ENCODE assay signal across 10 cellular contexts in the genomic region with DNA sequence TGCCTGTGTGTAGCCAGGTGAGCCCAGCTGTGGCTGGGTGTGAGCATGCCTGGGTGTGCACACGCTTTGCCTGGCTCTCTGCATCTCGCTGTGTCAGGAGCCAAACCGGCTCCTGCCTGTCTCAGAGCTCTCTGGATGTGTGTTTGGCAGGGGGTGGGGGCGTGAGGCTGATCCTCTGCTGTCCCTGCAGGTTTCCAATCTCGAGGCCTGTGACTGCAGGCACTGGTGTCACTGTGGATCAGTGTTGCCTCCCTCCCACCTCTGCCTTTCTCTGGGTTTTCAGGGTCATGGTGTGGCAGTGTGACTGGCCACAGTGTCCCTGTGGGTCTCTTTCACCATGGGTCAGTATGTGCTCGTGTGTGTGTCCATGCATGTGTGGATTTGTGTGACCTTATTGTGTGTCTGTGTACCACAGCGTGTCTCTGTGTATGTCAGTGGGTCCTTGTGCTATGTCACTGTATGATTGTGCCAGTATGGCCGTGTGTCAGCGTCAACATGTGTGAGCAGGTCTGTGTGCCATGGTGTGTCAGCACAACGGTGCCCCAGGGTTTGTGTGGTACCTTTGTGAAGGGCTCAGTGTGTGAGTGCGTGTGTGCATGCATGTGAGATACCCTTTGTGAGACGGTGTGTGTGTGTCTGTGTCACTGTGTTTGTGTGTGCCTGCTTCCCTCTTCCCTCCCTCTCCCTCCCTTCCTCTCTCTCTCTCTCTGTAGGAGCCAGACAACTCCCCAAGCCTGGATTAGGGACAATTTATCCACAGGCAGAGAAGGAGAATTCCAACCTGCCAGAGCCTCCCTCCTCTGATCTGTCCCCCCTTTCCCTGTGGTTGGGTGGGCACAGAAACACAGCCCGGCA. TPM values are rescaled to one million over a fixed set of nuclear protein-coding genes. Genes with fewer than 3 reads are reported as not detected.
DNase-seq lines count a peak whose midpoint lies in the region; ATAC-seq, FAIRE-seq and TF ChIP-seq lines count a peak whose summit lies in the region.
"Had no signal": no experiment of that assay in that cellular context is flagged by ENCODE, and none has a peak within 500 bp of the region (broad histone marks: within the 10 kb centered on the region; RNA-seq: fewer than 3 reads in every experiment).

No MANE protein-coding gene starts in this region.

- no peaks in the 10 kb centered on the region for H4K20me1 ChIP-seq in HepG2 (ENCODE audit: insufficient read depth, low read length)
- H4K20me1 ChIP-seq in neural cell (ENCODE audit: insufficient read depth): no peaks in the 10 kb centered on the region

- H3K36me3 Mint-ChIP-seq in CD4-positive, alpha-beta T cell (ENCODE audit: low read depth): peaks cover 5% of the 10 kb centered on the region

- CTCF ChIA-PET in HepG2 (lab: Yijun Ruan, JAX; ENCODE audit: low intra/inter-chr PET ratio, low total read pairs): interaction anchor here (1.6 kb wide), 1 partner anchor 46 kb away, joined by 3 read pairs; no protein-coding TSS in a partner anchor
- CTCF ChIA-PET in CD4-positive, alpha-beta T cell (lab: Charles Lee): no interaction called here

- no peak for TF ChIP-seq POLR2A in HepG2 (IDR thresholded peaks at IDR 0.05; ENCODE audit: insufficient read depth in 1 of 2, low read depth in 2 of 2, low read length in 2 of 2)
- no peak for TF ChIP-seq POLR2A in right lobe of liver (IDR thresholded peaks at IDR 0.05)

- H3K4me2 ChIP-seq in HepG2 (ENCODE audit: low read depth, low read length) (no peak overlapping the region), neural cell (ENCODE audit: low read length) (peak overlapping the region; percentile 31)

- H3F3A ChIP-seq in neural cell (ENCODE audit: insufficient read depth, low read length, poor library complexity, severe bottlenecking): no peaks in the 10 kb centered on the region

- no peaks in the 10 kb centered on the region for H3K9me2 ChIP-seq in neural cell (ENCODE audit: insufficient read depth, low read length)

- TF ChIP-seq CTCF in HepG2 (CRISPR knock-in tag; IDR thresholded peaks at IDR 0.05) (no peak), right lobe of liver (IDR thresholded peaks at IDR 0.05) (no peak), epithelial cell of esophagus (IDR thresholded peaks at IDR 0.05; ENCODE audit: insufficient read depth, low read depth, low read length, missing control alignments) (no peak), neural cell (IDR thresholded peaks at IDR 0.05; ENCODE audit: poor library complexity, severe bottlenecking) (no peak)
- TF ChIP-seq CTCF in CD4-positive, alpha-beta T cell (IDR thresholded peaks at IDR 0.05): no peak

- no TSS peak for BruUV-seq in HepG2 (replicated peaks; lab: Mats Ljungman, UMichigan)

- no peaks in the 10 kb centered on the region for H3K27me3 ChIP-seq in HepG2 (ENCODE audit: control insufficient read depth in 1 of 2, insufficient read depth in 2 of 2, low read length in 2 of 2)
- no peaks in the 10 kb centered on the region for H3K27me3 ChIP-seq in right lobe of liver
- no peaks in the 10 kb centered on the region for H3K27me3 ChIP-seq in neural cell (ENCODE audit: insufficient read depth, low read depth, low read length)
- H3K27me3 ChIP-seq in CD4-positive, alpha-beta T cell (ENCODE audit: control insufficient read depth, insufficient read depth, low read length): no peaks in the 10 kb centered on the region

- H3K4me1 Mint-ChIP-seq in CD4-positive, alpha-beta T cell (ENCODE audit: low read depth): peaks cover 42% of the 10 kb centered on the region

- POLR2A ChIA-PET in HepG2 (lab: Yijun Ruan, JAX): interaction anchor here (1.1 kb wide), 1 partner anchor 42 kb away, joined by 3 read pairs; no protein-coding TSS in a partner anchor
- POLR2A ChIA-PET in CD4-positive, alpha-beta T cell (lab: Charles Lee): interaction anchor here (0.6 kb wide), 1 partner anchor 137 kb away, joined by 3 read pairs; no protein-coding TSS in a partner anchor

- no peak overlapping the region for H2AFZ ChIP-seq in HepG2 (ENCODE audit: low read length)
- no peak overlapping the region for H2AFZ ChIP-seq in neural cell (ENCODE audit: low read depth, low read length)

- H3K9me3 ChIP-seq in HepG2 (ENCODE audit: low read length) (no peaks in the 10 kb centered on the region), right lobe of liver (no peaks in the 10 kb centered on the region), neural cell (ENCODE audit: low read length) (no peaks in the 10 kb centered on the region)
- H3K9me3 ChIP-seq in CD4-positive, alpha-beta T cell (ENCODE audit: control insufficient read depth, low read length): no peaks in the 10 kb centered on the region

- TF ChIP-seq RAD21 in HepG2 (CRISPR knock-in tag; IDR thresholded peaks at IDR 0.05): no peak
- TF ChIP-seq RAD21 in neural cell (conservative IDR thresholded peaks at IDR 0.05): peak; percentile 9

- intact Hi-C loops in HepG2 (cut with micrococcal nuclease; ENCODE audit: unreplicated experiment): loop anchor here (5.0 kb wide), 1 partner anchor 102 kb away; no protein-coding TSS in a partner anchor
- intact Hi-C loops in right lobe of liver (cut with DNase I): no loop called here
- intact Hi-C loops in CD4-positive, alpha-beta T cell (cut with DNase I, micrococcal nuclease): no loop called here

- H3K4me3 Mint-ChIP-seq in CD4-positive, alpha-beta T cell: no peak overlapping the region

- H3K4me1 ChIP-seq in HepG2 (ENCODE audit: insufficient read depth, low read length): peaks cover 75% of the 10 kb centered on the region
- H3K4me1 ChIP-seq in right lobe of liver: peaks cover 0 to 50% (median 23%) of the 10 kb centered on the region in 4 donors

- FAIRE-seq in HepG2 (lab: Jason Lieb, UNC): no peak
- FAIRE-seq: GM12892 had no signal

- WGBS in HepG2 (ENCODE audit: low lambda C conversion rate): 86% methylated on average over 5 of the region's 13 CpGs
- 67% methylated on average over 3 of the region's 13 CpGs for WGBS in right lobe of liver (ENCODE audit: insufficient coverage, low coverage, low lambda C conversion rate, missing lambda C conversion rate)

- no peaks in the 10 kb centered on the region for H3K9me3 Mint-ChIP-seq in CD4-positive, alpha-beta T cell

- ATAC-seq in HepG2 (no peak), right lobe of liver (no peak), HG02970 (IDR thresholded peaks at IDR 0.05; ENCODE audit: low FRiP score, unreplicated experiment) (no peak)
- ATAC-seq in CD4-positive, alpha-beta T cell (ENCODE audit: poor library complexity): no peak

- H3K27ac Mint-ChIP-seq in CD4-positive, alpha-beta T cell: no peak overlapping the region

- H3K4me3 ChIP-seq in HepG2 (replicated peaks in 1 of 3; ENCODE audit: insufficient read depth in 1 of 3, low read depth in 2 of 3, low read length in 3 of 3) (no peak overlapping the region), right lobe of liver (no peak overlapping the region), epithelial cell of esophagus (ENCODE audit: low read length) (no peak overlapping the region), neural cell (ENCODE audit: low read length) (peak overlapping the region; percentile 49)

- H3K9ac ChIP-seq in HepG2 (ENCODE audit: insufficient read depth, low read depth, low read length) (no peak overlapping the region), neural cell (ENCODE audit: low read length) (peak overlapping the region; percentile 65)

- in situ Hi-C loops in HepG2 (cut with HindIII; ENCODE audit: extremely low pct_ligation_motif_present, low pct_unique_long_range_greater_than_20kb): no loop called here

- H3K27me3 Mint-ChIP-seq in CD4-positive, alpha-beta T cell: no peaks in the 10 kb centered on the region

- TF ChIP-seq EP300 in HepG2 (IDR thresholded peaks at IDR 0.05; ENCODE audit: low read depth in 2 of 2, low read length in 2 of 2) (no peak), HepG2 (CRISPR knock-in tag; IDR thresholded peaks at IDR 0.05; ENCODE audit: borderline replicate concordance) (no peak), neural cell (conservative IDR thresholded peaks at IDR 0.05; ENCODE audit: poor library complexity, severe bottlenecking) (peak; percentile 16)

- H3K36me3 ChIP-seq in HepG2 (replicated peaks in 1 of 2; ENCODE audit: control insufficient read depth in 1 of 2, insufficient read depth in 2 of 2, low read length in 2 of 2) (peaks cover 1 to 5% of the 10 kb centered on the region in 2 experiments; a peak in 1 of 5 replicates), right lobe of liver (no peaks in the 10 kb centered on the region), neural cell (ENCODE audit: insufficient read depth, low read length) (no peaks in the 10 kb centered on the region)

- H3K79me2 ChIP-seq in HepG2 (ENCODE audit: insufficient read depth, low read length) (peaks cover 11% of the 10 kb centered on the region), neural cell (replicated peaks; ENCODE audit: insufficient read depth, low read length) (peaks cover 39% of the 10 kb centered on the region)

- H3K27ac ChIP-seq in HepG2 (ENCODE audit: extremely low read length, insufficient read depth, low read length): no peak overlapping the region
- no peak overlapping the region for H3K27ac ChIP-seq in right lobe of liver
- H3K27ac ChIP-seq in neural cell (ENCODE audit: low read length): peak overlapping the region; percentile 88
- H3K27ac ChIP-seq in CD4-positive, alpha-beta T cell (ENCODE audit: low read depth, low read length): no peak overlapping the region

- no peak for DNase-seq in HepG2 (ENCODE audit: low spot score)
- no peak for DNase-seq in right lobe of liver
- peak; percentile 69 for DNase-seq in epithelial cell of esophagus (ENCODE audit: low read depth)
- DNase-seq in EL: no peak
- DNase-seq in CD4-positive, alpha-beta T cell: no peak
- no peak for DNase-seq in UCSD-AML1 (lab: John Stamatoyannopoulos, UW; ENCODE audit: unreplicated experiment)
- DNase-seq: activated CD4-positive, alpha-beta T cell treated with anti-CD3 and anti-CD28 coated beads, Interleukin-2, amount 50 U/mL, for 1 hour had no signal

RNA-seq across cellular contexts. Expression of a gene that starts 43.4 kb away (rescaled TPM):
- 2.6 and 2.7 TPM in 2 replicates for total RNA-seq in HepG2 (2016; rRNA removed; fragmentation: Illumina TruSeq; extraction: Trizol)
- total RNA-seq in HepG2 (2016; cell fraction: cytosol; rRNA removed; fragmentation: Illumina TruSeq; extraction: Trizol; ENCODE audit: low read depth): 1.9 and 2.6 TPM in 2 replicates
- 3.1 and 3.5 TPM in 2 replicates for total RNA-seq in HepG2 (2016; cell fraction: insoluble cytoplasmic fraction; rRNA removed; fragmentation: Illumina TruSeq; extraction: Trizol)
- 1.6 and 2.4 TPM in 2 replicates for total RNA-seq in HepG2 (2016; cell fraction: membrane; rRNA removed; fragmentation: Illumina TruSeq; extraction: Trizol)
- 3.0 and 6.6 TPM in 2 replicates for total RNA-seq in HepG2 (2016; cell fraction: nucleus; rRNA removed; fragmentation: Illumina TruSeq; extraction: Trizol)
- polyA plus RNA-seq in HepG2 (2011; rRNA removed): 1.0 and 1.2 TPM in 2 replicates
- polyA plus RNA-seq in HepG2 (2011; cell fraction: cytosol; rRNA removed): 0.52 and 0.72 TPM in 2 replicates
- polyA plus RNA-seq in HepG2 (2011; cell fraction: nucleus; rRNA removed): 7.0 and 8.3 TPM in 2 replicates
- 4.7 and 7.3 TPM in 2 replicates for polyA plus RNA-seq in HepG2 (2012)
- polyA plus RNA-seq in HepG2 (2016; cell fraction: cytosol; fragmentation: Illumina TruSeq; extraction: Trizol; ENCODE audit: low read depth): 0.24 and 0.35 TPM in 2 replicates
- polyA plus RNA-seq in HepG2 (2016; cell fraction: insoluble cytoplasmic fraction; fragmentation: Illumina TruSeq; extraction: Trizol; ENCODE audit: low read depth): 3.9 and 4.0 TPM in 2 replicates
- polyA plus RNA-seq in HepG2 (2016; cell fraction: membrane; fragmentation: Illumina TruSeq; extraction: Trizol; ENCODE audit: low read depth): 0.32 and 0.57 TPM in 2 replicates
- 12.2 and 16.8 TPM in 2 replicates for polyA plus RNA-seq in HepG2 (2016; cell fraction: nucleus; fragmentation: Illumina TruSeq; extraction: Trizol; ENCODE audit: insufficient read depth, low read depth)
- 3.1 and 6.5 TPM in 2 replicates for polyA minus RNA-seq in HepG2 (2011; rRNA and poly(A)+ RNA removed; ENCODE audit: low replicate concordance)
- polyA minus RNA-seq in HepG2 (2011; cell fraction: cytosol; rRNA and poly(A)+ RNA removed): 3.1 and 3.7 TPM in 2 replicates
- 5.1 and 5.3 TPM in 2 replicates for polyA minus RNA-seq in HepG2 (2011; cell fraction: nucleus; rRNA and poly(A)+ RNA removed)
- 10 to 100 TPM in 3 of 6 experiments, 1 to 10 TPM in 3; 5.5 to 21.3 (median 10.9) TPM for total RNA-seq in right lobe of liver
- 5.3 and 18.4 TPM in 2 replicates for polyA plus RNA-seq in neural cell
- polyA minus RNA-seq in neural cell: 28.0 and 30.7 TPM in 2 replicates
- total RNA-seq in CD4-positive, alpha-beta T cell: 10 to 100 TPM; 20.8 to 22.9 TPM
